1 cellular context compared by ENCODE assay signal in the genomic region with DNA sequence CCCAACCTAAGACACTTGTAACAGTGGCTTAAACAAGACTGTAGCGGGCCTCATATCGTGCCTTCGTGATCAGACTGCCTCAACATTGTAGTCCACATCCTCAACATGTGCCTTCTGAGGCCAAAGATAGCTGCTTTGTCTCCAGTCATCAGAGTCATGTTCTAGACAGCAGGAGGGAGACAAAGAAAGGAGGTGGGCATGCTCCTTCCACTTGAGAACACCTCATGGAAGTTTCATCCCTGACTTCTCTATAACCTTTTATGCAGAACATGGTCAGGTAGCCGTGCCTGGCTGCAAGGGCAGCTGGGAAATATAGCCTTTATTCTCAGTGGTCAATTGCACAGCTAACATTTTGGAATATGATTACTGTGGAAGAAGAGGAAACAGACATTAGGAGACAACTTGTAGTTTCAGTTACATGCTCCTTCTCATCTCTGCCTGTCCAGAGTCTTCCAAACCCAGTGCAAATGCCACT.
TF ChIP-seq lines count a peak whose summit lies in the region.

No MANE protein-coding gene starts in this region.

TF ChIP-seq in WTC11, 78 proteins besides CTCF, POLR2A, EP300 and RAD21 (continued from another document):
- no peak for TF ChIP-seq FOXJ3 (CRISPR knock-in tag; IDR thresholded peaks at IDR 0.05; ENCODE audit: borderline replicate concordance)
TF ChIP-seq in WTC11: peak in this region for 1.
